29 cellular contexts compared by ENCODE assay signal in the genomic region with DNA sequence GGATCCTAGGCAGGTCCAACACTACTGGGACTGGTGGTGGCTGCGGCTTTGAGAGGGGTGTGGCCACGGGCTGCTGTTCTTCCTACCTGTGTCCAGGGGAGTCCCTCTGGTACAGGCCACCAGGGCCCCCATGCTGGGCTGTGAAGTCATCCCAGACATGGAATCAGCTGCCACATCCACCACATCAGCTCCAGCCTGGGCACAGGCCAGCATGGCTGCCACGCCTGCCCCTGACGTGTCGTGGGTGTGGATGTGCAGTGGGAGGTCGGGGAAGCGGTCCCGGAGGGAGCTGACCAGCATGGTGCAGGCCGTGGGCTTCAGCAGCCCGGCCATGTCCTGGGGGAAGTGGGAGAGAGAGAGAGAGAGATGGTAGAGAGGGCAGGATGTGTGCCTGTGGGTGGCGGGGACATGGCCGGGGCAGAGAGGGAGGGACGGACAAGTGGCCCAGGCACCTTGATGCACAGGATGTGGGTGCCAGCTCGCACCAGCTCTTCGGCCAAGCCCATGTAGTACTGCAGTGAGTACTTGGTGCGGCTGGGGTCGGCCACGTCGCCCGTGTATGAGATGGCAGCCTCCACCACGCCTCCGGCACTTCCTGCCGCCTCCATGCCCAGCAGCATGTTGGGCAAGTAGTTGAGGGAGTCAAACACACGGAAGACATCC. TPM values are rescaled to one million over a fixed set of nuclear protein-coding genes. Genes with fewer than 3 reads are reported as not detected.
DNase-seq lines count a peak whose midpoint lies in the region; ATAC-seq, FAIRE-seq and TF ChIP-seq lines count a peak whose summit lies in the region.
"Had no signal": no experiment of that assay in that cellular context is flagged by ENCODE, and none has a peak within 500 bp of the region (broad histone marks: within the 10 kb centered on the region; RNA-seq: fewer than 3 reads in every experiment).

No MANE protein-coding gene starts in this region.

- POLR2A ChIA-PET in activated CD4-positive, alpha-beta T cell treated with anti-CD3 and anti-CD28 coated beads for 36 hours (lab: Charles Lee): no interaction called here
- POLR2A ChIA-PET in HEK293 (lab: Yijun Ruan, JAX): no interaction called here
- POLR2A ChIA-PET in H1 (lab: Charles Lee; ENCODE audit: partially characterized antibody): interaction anchor here (1.3 to 2.4 kb wide), 3 partner anchors 9 to 11 kb away, joined by 3 to 5 read pairs (median 5); no protein-coding TSS in a partner anchor

- H2BK120ac ChIP-seq in H1 (replicated peaks; ENCODE audit: low read depth, low read length): no peak overlapping the region

- H3K4me2 ChIP-seq in H1 (ENCODE audit: insufficient read depth in 1 of 2, low read depth in 2 of 2, low read length in 2 of 2): no peak overlapping the region

- no peaks in the 10 kb centered on the region for H3K9me3 Mint-ChIP-seq in activated CD4-positive, alpha-beta T cell treated with anti-CD3 and anti-CD28 coated beads, Interleukin-2, amount 10 ng/mL, durations not matched to agents 24 days and 14 days
- no peaks in the 10 kb centered on the region for H3K9me3 Mint-ChIP-seq in activated CD4-positive, alpha-beta T cell treated with anti-CD3 and anti-CD28 coated beads for 36 hours (ENCODE audit: low read depth)
- H3K9me3 Mint-ChIP-seq: natural killer cell treated with Interleukin-12 subunit alpha and Interleukin-12 subunit beta and Interleukin-15 and Interleukin-18, amount 100 ng/mL, for 72 hours; stimulated activated naive CD8-positive, alpha-beta T cell treated with anti-CD3 and anti-CD28 coated beads, Interleukin-15, Interleukin-2, amounts not matched to agents 100 ng/mL and 50 ng/mL, for 24 hours; T-helper 2 cell treated with Interferon-gamma antibody and Interleukin-4, amounts not matched to agents 5 μg/mL and 100 μg/mL, for 36 hours had no signal

- H2BK15ac ChIP-seq in H1 (ENCODE audit: low read length): no peak overlapping the region

- no peak for FAIRE-seq in H1 (lab: Jason Lieb, UNC)
- FAIRE-seq: bronchial epithelial cell had no signal

- no peak overlapping the region for H3K9ac ChIP-seq in H1 (replicated peaks in 1 of 4; ENCODE audit: extremely low read depth in 1 of 4, low read depth in 3 of 4, low read length in 3 of 4)

- no peaks in the 10 kb centered on the region for H4K20me1 ChIP-seq in H1 (replicated peaks in 1 of 2; ENCODE audit: control insufficient read depth in 1 of 2, insufficient read depth in 2 of 2, low read length in 2 of 2)

- H3K9me3 ChIP-seq in HEK293 (ENCODE audit: control insufficient read depth, insufficient read depth, low read depth, low read length): no peaks in the 10 kb centered on the region
- H3K9me3 ChIP-seq in H1 (ENCODE audit: insufficient read depth in 2 of 2, low read depth in 1 of 2, low read length in 1 of 2): no peaks in the 10 kb centered on the region
- H3K9me3 ChIP-seq: adrenal gland, SJSA1, tibial nerve had no signal

- H3K14ac ChIP-seq in H1 (ENCODE audit: insufficient read length): no peak overlapping the region

- TF ChIP-seq RAD21 in H1 (IDR thresholded peaks at IDR 0.05 in 1 of 2, conservative IDR thresholded peaks at IDR 0.05 in 1 of 2; ENCODE audit: low read depth in 2 of 2, low read length in 2 of 2): no peak

- H3K4me3 Mint-ChIP-seq in activated CD4-positive, alpha-beta T cell treated with anti-CD3 and anti-CD28 coated beads, Interleukin-2, amount 10 ng/mL, durations not matched to agents 24 days and 14 days: no peak overlapping the region
- H3K4me3 Mint-ChIP-seq in activated CD4-positive, alpha-beta T cell treated with anti-CD3 and anti-CD28 coated beads for 36 hours: no peak overlapping the region
- H3K4me3 Mint-ChIP-seq: B cell; natural killer cell treated with Interleukin-12 subunit alpha and Interleukin-12 subunit beta and Interleukin-15 and Interleukin-18, amount 100 ng/mL, for 72 hours; stimulated activated naive CD8-positive, alpha-beta T cell treated with anti-CD3 and anti-CD28 coated beads, Interleukin-15, Interleukin-2, amounts not matched to agents 100 ng/mL and 50 ng/mL, for 24 hours; T-helper 2 cell treated with Interferon-gamma antibody and Interleukin-4, amounts not matched to agents 5 μg/mL and 100 μg/mL, for 36 hours had no signal

- H3K27me3 Mint-ChIP-seq in activated CD4-positive, alpha-beta T cell treated with anti-CD3 and anti-CD28 coated beads, Interleukin-2, amount 10 ng/mL, durations not matched to agents 24 days and 14 days: no peaks in the 10 kb centered on the region
- H3K27me3 Mint-ChIP-seq in activated CD4-positive, alpha-beta T cell treated with anti-CD3 and anti-CD28 coated beads for 36 hours: no peaks in the 10 kb centered on the region
- H3K27me3 Mint-ChIP-seq: B cell; natural killer cell treated with Interleukin-12 subunit alpha and Interleukin-12 subunit beta and Interleukin-15 and Interleukin-18, amount 100 ng/mL, for 72 hours; progenitor cell of endocrine pancreas; stimulated activated naive CD8-positive, alpha-beta T cell treated with anti-CD3 and anti-CD28 coated beads, Interleukin-15, Interleukin-2, amounts not matched to agents 100 ng/mL and 50 ng/mL, for 24 hours had no signal

- intact Hi-C loops in activated CD4-positive, alpha-beta T cell treated with anti-CD3 and anti-CD28 coated beads, Interleukin-2, amount 10 ng/mL, durations not matched to agents 24 days and 14 days (cut with micrococcal nuclease): no loop called here
- intact Hi-C loops in activated CD4-positive, alpha-beta T cell treated with anti-CD3 and anti-CD28 coated beads for 36 hours (cut with DNase I, micrococcal nuclease): no loop called here
- intact Hi-C loops in sciatic nerve (cut with DNase I): no loop called here

- peaks cover 3% of the 10 kb centered on the region for H3K23me2 ChIP-seq in H1 (ENCODE audit: low read depth, low read length)

- peak overlapping the region; percentile 7 for H3K27ac Mint-ChIP-seq in activated CD4-positive, alpha-beta T cell treated with anti-CD3 and anti-CD28 coated beads, Interleukin-2, amount 10 ng/mL, durations not matched to agents 24 days and 14 days
- no peak overlapping the region for H3K27ac Mint-ChIP-seq in activated CD4-positive, alpha-beta T cell treated with anti-CD3 and anti-CD28 coated beads for 36 hours
- H3K27ac Mint-ChIP-seq: B cell; natural killer cell treated with Interleukin-12 subunit alpha and Interleukin-12 subunit beta and Interleukin-15 and Interleukin-18, amount 100 ng/mL, for 72 hours; progenitor cell of endocrine pancreas; stimulated activated naive CD8-positive, alpha-beta T cell treated with anti-CD3 and anti-CD28 coated beads, Interleukin-15, Interleukin-2, amounts not matched to agents 100 ng/mL and 50 ng/mL, for 24 hours had no signal

- no peak overlapping the region for H3K23ac ChIP-seq in H1 (ENCODE audit: insufficient read length)

- H2BK12ac ChIP-seq in H1 (ENCODE audit: low read depth, low read length): no peak overlapping the region

- no peak overlapping the region for H3K18ac ChIP-seq in H1 (ENCODE audit: extremely low read depth, low read length)

- no peak overlapping the region for H2BK20ac ChIP-seq in H1 (ENCODE audit: low read length)

- no peak overlapping the region for H2AK5ac ChIP-seq in H1 (ENCODE audit: low read depth, low read length)

- no peak overlapping the region for H3K56ac ChIP-seq in H1 (replicated peaks; ENCODE audit: insufficient read length, low read depth, low read length)

- peaks cover 0 to 47% of the 10 kb centered on the region in 2 experiments; a peak in 1 of 3 replicates for H3K36me3 ChIP-seq in HEK293 (ENCODE audit: control insufficient read depth in 2 of 2, insufficient read depth in 1 of 2, low read length in 2 of 2)
- H3K36me3 ChIP-seq in H1 (ENCODE audit: control insufficient read depth in 2 of 4, insufficient read depth in 4 of 4, low read length in 3 of 4): peaks cover 0 to 16% (median 7%) of the 10 kb centered on the region in 4 experiments; a peak in 6 of 8 replicates

- H3K4me1 ChIP-seq in HEK293 (ENCODE audit: control insufficient read depth, insufficient read depth, low read length) (no peaks in the 10 kb centered on the region), H1 (replicated peaks in 1 of 4; ENCODE audit: control insufficient read depth in 3 of 4, insufficient read depth in 4 of 4, low read length in 3 of 4) (peaks cover 3 to 9% (median 4%) of the 10 kb centered on the region in 4 experiments)

- H4K5ac ChIP-seq in H1 (ENCODE audit: insufficient read length, low read depth, low read length): no peak overlapping the region

- no peak overlapping the region for H4K8ac ChIP-seq in H1 (ENCODE audit: extremely low read depth, insufficient read depth, low read length)

- peaks cover 15% of the 10 kb centered on the region for H3K4me1 Mint-ChIP-seq in activated CD4-positive, alpha-beta T cell treated with anti-CD3 and anti-CD28 coated beads, Interleukin-2, amount 10 ng/mL, durations not matched to agents 24 days and 14 days
- H3K4me1 Mint-ChIP-seq in activated CD4-positive, alpha-beta T cell treated with anti-CD3 and anti-CD28 coated beads for 36 hours: peaks cover 9% of the 10 kb centered on the region

- H3K79me2 ChIP-seq in H1 (ENCODE audit: control insufficient read depth in 1 of 2, insufficient read depth in 2 of 2, low read length in 2 of 2): no peaks in the 10 kb centered on the region

- no peak overlapping the region for H3K4me3 ChIP-seq in HEK293 (ENCODE audit: low read depth, low read length)
- H3K4me3 ChIP-seq in H1 (ENCODE audit: extremely low read depth in 1 of 4, insufficient read depth in 2 of 4, low read depth in 3 of 4, low read length in 4 of 4): no peak overlapping the region
- H3K4me3 ChIP-seq: adrenal gland, SJSA1, skin epidermis, tibial nerve had no signal

- H3K79me1 ChIP-seq in H1 (ENCODE audit: low read depth, low read length): no peaks in the 10 kb centered on the region

- CTCF ChIA-PET in activated CD4-positive, alpha-beta T cell treated with anti-CD3 and anti-CD28 coated beads for 36 hours (lab: Charles Lee): interaction anchor here (0.7 kb wide), 1 partner anchor 14 kb away, joined by 3 read pairs; no protein-coding TSS in a partner anchor
- CTCF ChIA-PET in HEK293 (lab: Yijun Ruan, JAX): no interaction called here
- CTCF ChIA-PET in H1 (lab: Charles Lee; ENCODE audit: partially characterized antibody): interaction anchor here (1.8 to 6.3 kb wide), 6 partner anchors 15 to 125 kb away, joined by 7 to 72 read pairs (median 10); a partner anchor contains a TSS

- H2AFZ ChIP-seq in H1 (ENCODE audit: low read length): no peak overlapping the region

- no peaks in the 10 kb centered on the region for H3K27me3 ChIP-seq in H1 (replicated peaks in 1 of 4; ENCODE audit: control insufficient read depth in 3 of 4, extremely low read depth in 1 of 4, insufficient read depth in 3 of 4, low read length in 3 of 4)
- H3K27me3 ChIP-seq: adrenal gland, SJSA1, tibial nerve had no signal

- TF ChIP-seq CTCF in HEK293 (tag by site-specific recombination; IDR thresholded peaks at IDR 0.05) (no peak), H1 (IDR thresholded peaks at IDR 0.05; ENCODE audit: control extremely low read depth in 1 of 3, insufficient read depth in 1 of 3, low read depth in 1 of 3, low read length in 3 of 3) (no peak)

- H3K27ac ChIP-seq in HEK293 (ENCODE audit: extremely low read depth, low read depth, low read length): no peak overlapping the region
- no peak overlapping the region for H3K27ac ChIP-seq in H1 (ENCODE audit: low read depth, low read length)
- H3K27ac ChIP-seq: adrenal gland, epithelial cell of prostate, SJSA1, skin epidermis, tibial nerve, VCaP had no signal

- WGBS in H1 (ENCODE audit: extremely low coverage in 1 of 2, insufficient coverage in 1 of 2, insufficient read length in 1 of 2, insufficient replicate concordance in 2 of 2, low coverage in 1 of 2, low lambda C conversion rate in 2 of 2, missing lambda C conversion rate in 1 of 2), 2 experiments: 90% methylated on average over 24 of the region's 24 CpGs; no CpG with 5 or more reads in 1 of the 2 experiments

- no peak overlapping the region for H3K4ac ChIP-seq in H1 (replicated peaks; ENCODE audit: insufficient read length, low read depth, low read length)

- H3K36me3 Mint-ChIP-seq in activated CD4-positive, alpha-beta T cell treated with anti-CD3 and anti-CD28 coated beads, Interleukin-2, amount 10 ng/mL, durations not matched to agents 24 days and 14 days (ENCODE audit: low read depth): peaks cover 3% of the 10 kb centered on the region
- no peaks in the 10 kb centered on the region for H3K36me3 Mint-ChIP-seq in activated CD4-positive, alpha-beta T cell treated with anti-CD3 and anti-CD28 coated beads for 36 hours (ENCODE audit: low read depth)
- H3K36me3 Mint-ChIP-seq: natural killer cell treated with Interleukin-12 subunit alpha and Interleukin-12 subunit beta and Interleukin-15 and Interleukin-18, amount 100 ng/mL, for 72 hours had no signal

- ATAC-seq in activated CD4-positive, alpha-beta T cell treated with anti-CD3 and anti-CD28 coated beads for 36 hours: no peak
- ATAC-seq in sciatic nerve (no peak), GM18909 (IDR thresholded peaks at IDR 0.05; ENCODE audit: poor library complexity, unreplicated experiment) (no peak)

- no peak overlapping the region for H4K91ac ChIP-seq in H1 (replicated peaks; ENCODE audit: insufficient read length, low read length)

- 0 out of 2 replicates have a peak overlapping the region, but pooled peaks have one; percentile 28 for H2BK5ac ChIP-seq in H1 (ENCODE audit: low read depth, low read length)

- TF ChIP-seq EP300 in H1 (IDR thresholded peaks at IDR 0.05; ENCODE audit: borderline replicate concordance in 1 of 2, low read depth in 2 of 2, low read length in 2 of 2): no peak

- DNase-seq in activated CD4-positive, alpha-beta T cell treated with anti-CD3 and anti-CD28 coated beads, Interleukin-2, amount 10 ng/mL, durations not matched to agents 24 days and 14 days: no peak
- DNase-seq in activated CD4-positive, alpha-beta T cell treated with anti-CD3 and anti-CD28 coated beads for 36 hours: no peak
- DNase-seq in H1 (ENCODE audit: low read depth in 1 of 2, low spot score in 2 of 2): no peak
- peak; percentile 54 for DNase-seq in sciatic nerve (ENCODE audit: low spot score)
- no peak for DNase-seq in germinal center (ENCODE audit: low spot score)
- DNase-seq in activated CD8-positive, alpha-beta memory T cell treated with anti-CD3 and anti-CD28 coated beads, Interleukin-2, amount 50 U/mL, for 48 hours: no peak
- DNase-seq: activated CD4-positive, alpha-beta T cell treated with anti-CD3 and anti-CD28 coated beads, Interleukin-2, amount 50 U/mL, for 4 hours; activated CD8-positive, alpha-beta memory T cell treated with anti-CD3 and anti-CD28 coated beads, Interleukin-2, amount 50 U/mL, for 4 hours; activated gamma-delta T cell treated with Interleukin-2 at 50 U/mL for 16 hours; COR-L47; DND-41; KG1; NCI-H1436 treated with DMSO at 0.1 percent for 48 hours; NCI-H524; NK-92 treated with Interleukin-12 subunit alpha and Interleukin-12 subunit beta, amount 100 ng/mL, for 24 hours had no signal

- TF ChIP-seq POLR2A in H1 (IDR thresholded peaks at IDR 0.05; ENCODE audit: control extremely low read depth in 1 of 2, low read depth in 2 of 2, low read length in 2 of 2): no peak

RNA-seq across cellular contexts. Expression of a gene that starts 6.1 kb away (rescaled TPM):
- total RNA-seq in activated CD4-positive, alpha-beta T cell treated with anti-CD3 and anti-CD28 coated beads, Interleukin-2, amount 10 ng/mL, durations not matched to agents 24 days and 14 days: 51.9 and 55.6 TPM in 2 replicates
- total RNA-seq in activated CD4-positive, alpha-beta T cell treated with anti-CD3 and anti-CD28 coated beads for 36 hours: 10 to 100 TPM; 19.2 to 22.7 TPM
- total RNA-seq in H1 (2021; fragmentation: NEBNext Ultra II Directional; extraction: Animal tissue kit (Norgen Biotek cat#: 25700)): 64.3 and 67.6 TPM in 2 replicates
- 49.8 and 66.9 TPM in 2 replicates for polyA plus RNA-seq in H1 (2011; rRNA removed)
- 38.6 TPM for polyA plus RNA-seq in H1 (2011; cell fraction: cytosol; rRNA removed)
- polyA plus RNA-seq in H1 (2011; cell fraction: nucleus; rRNA removed): 112 TPM
- 24.3 to 37.8 TPM (median 34.2 TPM) in 4 replicates for polyA plus RNA-seq in H1 (2012, experiment 1 of 2)
- polyA plus RNA-seq in H1 (2012, experiment 2 of 2): 32.6 TPM
- 37.5 TPM for polyA plus RNA-seq in H1 (2013, experiment 1 of 2)
- polyA plus RNA-seq in H1 (2013, experiment 2 of 2): 32.3 TPM
- polyA minus RNA-seq in H1 (2011; rRNA and poly(A)+ RNA removed): 8.3 and 9.8 TPM in 2 replicates
- polyA minus RNA-seq in H1 (2011; cell fraction: cytosol; rRNA and poly(A)+ RNA removed): 32.6 TPM
- 32.0 TPM for polyA minus RNA-seq in H1 (2011; cell fraction: nucleus; rRNA and poly(A)+ RNA removed)
- 14.5 TPM for total RNA-seq in sciatic nerve

RNA-seq across cellular contexts. Expression of a gene that starts 7.5 kb away (rescaled TPM):
- 28.5 and 32.9 TPM in 2 replicates for total RNA-seq in activated CD4-positive, alpha-beta T cell treated with anti-CD3 and anti-CD28 coated beads, Interleukin-2, amount 10 ng/mL, durations not matched to agents 24 days and 14 days
- total RNA-seq in activated CD4-positive, alpha-beta T cell treated with anti-CD3 and anti-CD28 coated beads for 36 hours: 10 to 100 TPM; 24.9 to 25.6 TPM
- 33.7 and 35.8 TPM in 2 replicates for total RNA-seq in H1 (2021; fragmentation: NEBNext Ultra II Directional; extraction: Animal tissue kit (Norgen Biotek cat#: 25700))
- 84.8 and 119 TPM in 2 replicates for polyA plus RNA-seq in H1 (2011; rRNA removed)
- 51.7 TPM for polyA plus RNA-seq in H1 (2011; cell fraction: cytosol; rRNA removed)
- 112 TPM for polyA plus RNA-seq in H1 (2011; cell fraction: nucleus; rRNA removed)
- 26.3 to 35.1 TPM (median 34.3 TPM) in 4 replicates for polyA plus RNA-seq in H1 (2012, experiment 1 of 2)
- 38.1 TPM for polyA plus RNA-seq in H1 (2012, experiment 2 of 2)
- polyA plus RNA-seq in H1 (2013, experiment 1 of 2): 44.3 TPM
- 46.4 TPM for polyA plus RNA-seq in H1 (2013, experiment 2 of 2)
- 22.8 and 25.8 TPM in 2 replicates for polyA minus RNA-seq in H1 (2011; rRNA and poly(A)+ RNA removed)
- 22.8 TPM for polyA minus RNA-seq in H1 (2011; cell fraction: cytosol; rRNA and poly(A)+ RNA removed)
- polyA minus RNA-seq in H1 (2011; cell fraction: nucleus; rRNA and poly(A)+ RNA removed): 27.7 TPM
- total RNA-seq in sciatic nerve: 16.6 TPM
